In genomic region chr3:126973814-126974213, GRCh38 we compare ENCODE assay signal across 6 cellular contexts.
"Had no signal": no experiment of that assay in that cellular context is flagged by ENCODE, and none has a peak within 500 bp of the region (broad histone marks: within the 10 kb centered on the region; RNA-seq: fewer than 3 reads in every experiment).

No MANE protein-coding gene starts in this region.

- H3K27ac ChIP-seq: HL-60 had no signal

- H3K27ac Mint-ChIP-seq: IgD-negative memory B cell had no signal

- H3K4me3 ChIP-seq: K562 had no signal

- H3K4me3 Mint-ChIP-seq: IgD-negative memory B cell had no signal

- DNase-seq: IMR-90, KBM-7, KG1 had no signal

- ATAC-seq: K562 had no signal
